In the genomic region with DNA sequence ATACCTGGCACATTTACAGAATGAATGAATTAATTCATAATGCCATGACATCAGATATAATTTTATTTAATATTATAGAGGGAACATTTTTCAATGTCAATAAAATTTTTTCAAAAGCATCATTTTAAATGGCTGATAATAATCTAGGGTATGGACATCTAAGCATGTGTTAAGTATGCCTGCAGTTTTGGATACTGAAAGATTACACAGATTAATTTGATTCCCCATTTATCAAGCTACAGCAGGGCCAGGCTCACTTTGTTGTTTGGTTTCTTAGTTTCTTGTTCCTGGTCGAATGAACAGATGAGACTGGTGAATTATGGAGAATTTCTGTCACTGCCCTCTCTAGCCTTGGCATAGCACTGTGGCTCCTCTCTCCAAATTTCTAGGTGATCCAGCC, we compare ENCODE assay signal across 33 cellular contexts.
DNase-seq lines count a peak whose midpoint lies in the region; ATAC-seq, FAIRE-seq and TF ChIP-seq lines count a peak whose summit lies in the region.
"Had no signal": no experiment of that assay in that cellular context is flagged by ENCODE, and none has a peak within 500 bp of the region (broad histone marks: within the 10 kb centered on the region; RNA-seq: fewer than 3 reads in every experiment).

No MANE protein-coding gene starts in this region.

- H3K9me3 ChIP-seq in SK-N-SH, result no peaks in the 10 kb centered on the region
- no peaks in the 10 kb centered on the region for H3K9me3 ChIP-seq in mammary epithelial cell (replicated peaks; ENCODE audit: insufficient read depth, low read length)
- H3K9me3 ChIP-seq: A549; BE2C; BLaER1; BLaER1 treated with 17β-estradiol and CSF1 and Interleukin-3, amounts not matched to agents 10 nM and 100 nM; Caco-2 had no signal

- DNase-seq in SK-N-SH (peak; percentile 48), bronchial epithelial cell (ENCODE audit: low read depth) (no peak), mammary epithelial cell (no peak), NCI-H2081 treated with DMSO at 0.1 percent for 48 hours (lab: John Stamatoyannopoulos, UW) (no peak)
- DNase-seq: 8988T; ACHN; AML-193; BE2C; C1 segment of cervical spinal cord; Caco-2; Calu3; CD4-positive, alpha-beta memory T cell; CD4-positive, alpha-beta T cell; CD4-positive, CD25-positive, alpha-beta regulatory T cell; CD8-positive, alpha-beta memory T cell; CD8-positive, alpha-beta T cell; COR-L47; DMS 273 treated with DMSO at 0.1 percent for 48 hours; DMS153; DMS53; DMS79; DMS79 treated with DMSO at 0.1 percent for 48 hours; DND-41; EL had no signal

- TF ChIP-seq EP300 in SK-N-SH (IDR thresholded peaks at IDR 0.05; ENCODE audit: borderline replicate concordance in 1 of 2, low read depth in 1 of 2, low read length in 1 of 2), result 0 out of 4 replicates have a peak, but pooled peaks of 1 of the 2 experiments have one; percentile 52

- no peak for ATAC-seq in SK-N-SH treated with all-trans-retinoic acid at 6 μM for 48 hours
- no peak for ATAC-seq in GM19397 (IDR thresholded peaks at IDR 0.05; ENCODE audit: unreplicated experiment)
- ATAC-seq: A549; CD8-positive, alpha-beta T cell had no signal

- H3K9ac ChIP-seq in SK-N-SH (no peak overlapping the region), mammary epithelial cell (ENCODE audit: insufficient read depth, low read length) (no peak overlapping the region)
- H3K9ac ChIP-seq: BLaER1; BLaER1 treated with 17β-estradiol and CSF1 and Interleukin-3, amounts not matched to agents 10 nM and 100 nM had no signal

- no peaks in the 10 kb centered on the region for H3K9me2 ChIP-seq in SK-N-SH

- H4K20me1 ChIP-seq in SK-N-SH (ENCODE audit: insufficient read depth), result no peaks in the 10 kb centered on the region
- H4K20me1 ChIP-seq in mammary epithelial cell (ENCODE audit: insufficient read depth, low read length), result no peaks in the 10 kb centered on the region
- H4K20me1 ChIP-seq: BLaER1; BLaER1 treated with 17β-estradiol and CSF1 and Interleukin-3, amounts not matched to agents 10 nM and 100 nM had no signal

- TF ChIP-seq CTCF in SK-N-SH (IDR thresholded peaks at IDR 0.05), result no peak
- no peak for TF ChIP-seq CTCF in bronchial epithelial cell (IDR thresholded peaks at IDR 0.05; ENCODE audit: insufficient read depth, low read length, severe bottlenecking)
- TF ChIP-seq CTCF in mammary epithelial cell (conservative IDR thresholded peaks at IDR 0.05 in 1 of 2, IDR thresholded peaks at IDR 0.05 in 1 of 2; ENCODE audit: extremely low read depth in 1 of 2, insufficient read depth in 1 of 2, low read depth in 1 of 2, low read length in 2 of 2), result no peak

- H3K27me3 ChIP-seq in SK-N-SH (ENCODE audit: insufficient read depth) (peaks cover 14% of the 10 kb centered on the region; the same call in 1 of the 2 replicates), bronchial epithelial cell (ENCODE audit: control insufficient read depth, insufficient read depth, low read length) (no peaks in the 10 kb centered on the region), mammary epithelial cell (ENCODE audit: insufficient read depth, low read length) (no peaks in the 10 kb centered on the region)
- H3K27me3 ChIP-seq: BE2C; BLaER1; BLaER1 treated with 17β-estradiol and CSF1 and Interleukin-3, amounts not matched to agents 10 nM and 100 nM had no signal

- dilution Hi-C loops in mammary epithelial cell (cut with HindIII; ENCODE audit: low sequenced_read_pairs), result loop anchor here (5.0 kb wide), 1 partner anchor 56 kb away; no protein-coding TSS in a partner anchor

- H2AFZ ChIP-seq in SK-N-SH (ENCODE audit: low read depth) (no peak overlapping the region), mammary epithelial cell (ENCODE audit: low read depth, low read length) (no peak overlapping the region)

- H3F3A ChIP-seq in SK-N-SH (replicated peaks; ENCODE audit: insufficient read depth), result no peaks in the 10 kb centered on the region

- in situ Hi-C loops in mammary epithelial cell (cut with MboI; ENCODE audit: low sequenced_read_pairs in 2 of 2), result loop anchor here (10.0 to 25.0 kb wide), 3 partner anchors 238 to 251 kb away; partner anchors contain the start of gene MRGPRX2 (in 1 of the 2)

- no peak for TF ChIP-seq RAD21 in SK-N-SH (IDR thresholded peaks at IDR 0.05; ENCODE audit: low read length)

- H3K4me3 ChIP-seq in SK-N-SH (ENCODE audit: low read depth in 2 of 2, low read length in 1 of 2) (no peak overlapping the region), bronchial epithelial cell (ENCODE audit: low read depth, low read length) (no peak overlapping the region), mammary epithelial cell (replicated peaks in 1 of 3; ENCODE audit: insufficient read depth in 1 of 3, low read depth in 2 of 3, low read length in 3 of 3) (no peak overlapping the region)
- H3K4me3 ChIP-seq: A549; BLaER1; BLaER1 treated with 17β-estradiol and CSF1 and Interleukin-3, amounts not matched to agents 10 nM and 100 nM had no signal

- intact Hi-C loops in mammary epithelial cell (cut with micrococcal nuclease), result no loop called here

- BruUV-seq in mammary epithelial cell (replicated peaks; lab: Mats Ljungman, UMichigan), result no TSS peak

- 0% methylated on average over 1 of the region's 1 CpG for WGBS in SK-N-SH (ENCODE audit: low lambda C conversion rate)
- WGBS in mammary epithelial cell (ENCODE audit: low coverage, missing lambda C conversion rate), result 38% methylated on average over 1 of the region's 1 CpG

- FAIRE-seq in bronchial epithelial cell (lab: Jason Lieb, UNC), result peak; percentile 60
- FAIRE-seq: A204.1, A549, D721Med had no signal

- H3K4me2 ChIP-seq in SK-N-SH (no peak overlapping the region), mammary epithelial cell (ENCODE audit: insufficient read depth, low read depth, low read length) (no peak overlapping the region)
- H3K4me2 ChIP-seq: A549; BLaER1; BLaER1 treated with 17β-estradiol and CSF1 and Interleukin-3, amounts not matched to agents 10 nM and 100 nM had no signal

- POLR2A ChIA-PET in SK-N-SH (lab: Yijun Ruan, JAX), result no interaction called here

- CTCF ChIA-PET in SK-N-SH (lab: Yijun Ruan, JAX), result interaction anchor here (0.6 to 3.8 kb wide), 14 partner anchors 13 to 1959 kb away, joined by 3 to 35 read pairs (median 4); no protein-coding TSS in a partner anchor
- CTCF ChIA-PET in mammary epithelial cell (lab: Charles Lee; ENCODE audit: low non-redundant PET), result no interaction called here

- H3K36me3 ChIP-seq in SK-N-SH (replicated peaks in 1 of 2; ENCODE audit: control insufficient read depth in 1 of 2, insufficient read depth in 2 of 2, low read length in 1 of 2) (no peaks in the 10 kb centered on the region), bronchial epithelial cell (ENCODE audit: control insufficient read depth, insufficient read depth, low read length) (no peaks in the 10 kb centered on the region), mammary epithelial cell (ENCODE audit: insufficient read depth, low read length) (no peaks in the 10 kb centered on the region)
- H3K36me3 ChIP-seq: BE2C; BLaER1; BLaER1 treated with 17β-estradiol and CSF1 and Interleukin-3, amounts not matched to agents 10 nM and 100 nM had no signal

- no peak overlapping the region for H3K27ac ChIP-seq in SK-N-SH (ENCODE audit: low read depth in 2 of 2, low read length in 1 of 2)
- no peak overlapping the region for H3K27ac ChIP-seq in mammary epithelial cell (ENCODE audit: insufficient read depth, low read depth, low read length)
- H3K27ac ChIP-seq: 22Rv1; A549; BLaER1; BLaER1 treated with 17β-estradiol and CSF1 and Interleukin-3, amounts not matched to agents 10 nM and 100 nM; C4-2B had no signal

- no peaks in the 10 kb centered on the region for H3K79me2 ChIP-seq in SK-N-SH (ENCODE audit: insufficient read depth)
- no peaks in the 10 kb centered on the region for H3K79me2 ChIP-seq in mammary epithelial cell (ENCODE audit: insufficient read depth, low read length)

- H3K4me1 ChIP-seq in SK-N-SH (ENCODE audit: control insufficient read depth in 1 of 2, insufficient read depth in 2 of 2, low read depth in 1 of 2, low read length in 1 of 2) (peaks cover 0 to 9% of the 10 kb centered on the region in 2 experiments; a peak in 1 of 4 replicates), mammary epithelial cell (ENCODE audit: insufficient read depth, low read length) (no peaks in the 10 kb centered on the region)
- H3K4me1 ChIP-seq: A549, BE2C, BLaER1, Caco-2 had no signal

TF ChIP-seq in SK-N-SH, 30 proteins besides CTCF, POLR2A, EP300 and RAD21:
- TF ChIP-seq RCOR1 (IDR thresholded peaks at IDR 0.05; ENCODE audit: low read length), result peak; percentile 81
- TF ChIP-seq USF1 (IDR thresholded peaks at IDR 0.05; ENCODE audit: borderline replicate concordance, low read depth), result no peak
- TF ChIP-seq GATA2 (CRISPR knock-in tag; IDR thresholded peaks at IDR 0.05), result peak; percentile 75

TF ChIP-seq in SK-N-SH treated with all-trans-retinoic acid at 6 μM for 48 hours, 23 proteins besides CTCF, POLR2A, EP300 and RAD21:
- TF ChIP-seq TCF4 (CRISPR knock-in tag; IDR thresholded peaks at IDR 0.05; ENCODE audit: borderline replicate concordance) (peak; percentile 49; the same call in 1 of the 2 replicates), ISL1 (CRISPR knock-in tag; IDR thresholded peaks at IDR 0.05) (peak; percentile 17; the same call in 1 of the 2 replicates), CSDC2 (CRISPR knock-in tag; IDR thresholded peaks at IDR 0.05) (no peak)
